In the genomic region with DNA sequence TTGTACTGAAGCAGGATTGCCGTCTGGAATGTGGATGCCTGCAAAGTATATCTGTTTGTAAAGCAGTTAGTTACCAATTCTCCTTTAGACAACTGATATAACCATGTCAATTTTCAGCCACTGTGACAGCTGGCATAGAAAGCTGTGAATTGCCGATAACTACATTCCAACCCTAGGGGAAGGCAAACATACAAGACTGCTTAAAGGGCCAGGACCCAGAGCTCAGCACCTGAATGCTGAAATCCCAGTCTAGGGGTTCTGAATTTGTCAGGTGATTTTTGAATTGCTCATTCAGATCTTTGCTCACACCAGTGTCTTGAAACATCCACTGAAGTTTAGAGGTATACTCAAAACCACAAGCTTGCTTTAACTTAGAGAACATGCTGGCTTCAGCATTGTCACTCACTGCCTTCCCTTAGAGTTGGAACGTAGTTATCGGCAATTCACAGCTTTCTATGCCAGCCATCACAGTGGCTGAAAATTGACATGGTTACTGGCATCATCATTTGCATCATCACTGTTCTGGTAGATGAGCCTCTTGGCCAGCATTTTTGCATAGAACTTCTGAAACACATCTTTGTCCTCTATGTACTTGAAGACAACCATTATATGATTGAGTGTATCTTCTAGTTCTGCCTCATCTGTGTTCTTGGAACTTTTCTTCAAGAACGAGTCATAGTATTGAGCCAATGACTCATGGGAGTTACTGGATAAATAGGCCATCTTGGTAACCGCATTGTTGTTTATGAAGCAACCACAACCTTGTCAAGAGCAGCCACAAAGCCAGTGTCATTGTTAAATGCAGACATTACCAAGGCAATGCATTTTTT, we compare ENCODE assay signal across 9 cellular contexts.
DNase-seq lines count a peak whose midpoint lies in the region; ATAC-seq and TF ChIP-seq lines count a peak whose summit lies in the region.
"Had no signal": no experiment of that assay in that cellular context is flagged by ENCODE, and none has a peak within 500 bp of the region (broad histone marks: within the 10 kb centered on the region; RNA-seq: fewer than 3 reads in every experiment).

No MANE protein-coding gene starts in this region.

- no peaks in the 10 kb centered on the region for H3K4me1 ChIP-seq in tibial nerve

- no peak for TF ChIP-seq CTCF in tibial nerve (IDR thresholded peaks at IDR 0.05)

- no peak overlapping the region for H3K4me3 ChIP-seq in tibial nerve

- TF ChIP-seq POLR2A in tibial nerve (IDR thresholded peaks at IDR 0.05), result no peak

- no peaks in the 10 kb centered on the region for H3K36me3 ChIP-seq in tibial nerve

- H3K27ac ChIP-seq in tibial nerve, result no peak overlapping the region

- DNase-seq in T1000 (lab: John Stamatoyannopoulos, UW) (peak; percentile 14), kidney glomerular epithelial cell (lab: John Stamatoyannopoulos, UW) (peak; percentile 46), tibial nerve (ENCODE audit: low spot score in 2 of 2) (no peak), DMS153 (lab: John Stamatoyannopoulos, UW) (no peak), germinal center (ENCODE audit: low spot score) (no peak)
- DNase-seq in stimulated activated CD4-positive, alpha-beta T cell treated with anti-CD3 and anti-CD28 coated beads, Interleukin-15, amount 100 ng/mL, for 24 hours, result no peak

- TF ChIP-seq EP300 in tibial nerve (IDR thresholded peaks at IDR 0.05), result no peak

- H3K9me3 ChIP-seq in tibial nerve, result peaks cover 0 to 13% (median 0%) of the 10 kb centered on the region in 4 donors

- 79 to 82% methylated on average over 6 of the region's 6 CpGs for WGBS in tibial nerve, 2 donors

- no peaks in the 10 kb centered on the region for H3K27me3 ChIP-seq in tibial nerve

- ATAC-seq in GM18861 (IDR thresholded peaks at IDR 0.05; ENCODE audit: unreplicated experiment) (peak; percentile 87), HG02642 (IDR thresholded peaks at IDR 0.05; ENCODE audit: poor library complexity, unreplicated experiment) (peak; percentile 85)
- ATAC-seq: Panc1 had no signal

Comparison
In these comparisons a context has a peak if more than half of its experiments do, and no peak if none do; other contexts are left out.
1. DNase-seq: peak in T1000 (single experiment) and kidney glomerular epithelial cell (single experiment); none in tibial nerve (0 of 2), DMS153 (single experiment), germinal center (single experiment) and stimulated activated CD4-positive, alpha-beta T cell treated with anti-CD3 and anti-CD28 coated beads, Interleukin-15, amount 100 ng/mL, for 24 hours (single experiment).